8 cellular contexts compared by ENCODE assay signal in the genomic region with DNA sequence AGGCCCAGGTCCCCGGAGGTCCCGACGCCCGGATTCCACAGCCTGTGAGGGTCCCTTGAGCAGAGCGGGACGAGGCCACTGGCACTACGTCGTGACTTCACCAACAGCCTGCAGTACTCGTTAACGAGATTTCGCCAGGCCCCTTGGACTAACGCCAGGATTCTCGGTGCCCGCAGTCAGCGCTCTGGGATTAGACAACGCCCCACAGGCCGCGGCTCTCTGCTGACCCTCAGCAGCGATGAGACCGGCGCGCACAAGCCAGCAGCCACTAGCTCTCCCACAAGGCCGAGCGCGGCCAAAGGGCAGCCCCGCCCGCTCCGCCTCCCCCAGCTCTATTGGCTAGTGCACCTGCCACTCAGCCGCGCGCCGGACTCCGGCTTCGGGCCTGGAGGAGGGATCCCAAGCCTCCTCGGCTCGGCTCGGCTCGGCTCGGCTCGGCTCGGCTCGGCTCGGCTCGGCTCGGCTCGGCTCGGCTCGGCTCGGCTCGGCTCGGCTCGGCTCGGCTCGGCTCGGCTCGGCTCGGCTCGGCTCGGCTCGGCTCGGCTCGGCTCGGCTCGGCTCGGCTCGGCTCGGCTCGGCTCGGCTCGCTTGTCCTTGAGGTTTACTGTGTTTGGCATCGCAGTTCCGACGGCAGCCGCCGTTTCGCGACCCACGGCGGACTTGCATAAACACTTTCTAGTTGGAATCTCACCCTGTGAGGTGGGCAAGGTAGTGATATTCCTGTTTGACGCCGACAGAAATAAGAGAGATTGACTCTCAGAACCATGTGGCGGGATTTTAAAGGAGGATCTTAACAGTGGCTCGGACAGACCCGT.
DNase-seq lines count a peak whose midpoint lies in the region; ATAC-seq, FAIRE-seq and TF ChIP-seq lines count a peak whose summit lies in the region.

No MANE protein-coding gene starts in this region.

- peak overlapping the region; percentile 79 for H3K4me3 ChIP-seq in HUES6 (ENCODE audit: low read depth, low read length)
- peak overlapping the region; percentile 73 for H3K4me3 ChIP-seq in OCI-LY1 (ENCODE audit: low read depth, low read length, poor library complexity, severe bottlenecking)
- peak overlapping the region; percentile 71 for H3K4me3 ChIP-seq in epithelial cell of proximal tubule (ENCODE audit: low read depth, low read length)

- H3K36me3 ChIP-seq in HUES6 (ENCODE audit: control insufficient read depth, insufficient read depth, low read length) (no peaks in the 10 kb centered on the region), OCI-LY1 (ENCODE audit: insufficient read depth, low read length) (no peaks in the 10 kb centered on the region)

- H3K27ac ChIP-seq in HUES6 (ENCODE audit: low read depth, low read length), result peak overlapping the region; percentile 59
- H3K27ac ChIP-seq in OCI-LY1 (ENCODE audit: low read depth, low read length, poor library complexity, severe bottlenecking), result no peak overlapping the region

- H2AFZ ChIP-seq in OCI-LY1 (ENCODE audit: low read length), result peak overlapping the region; percentile 76; the same call in 1 of the 2 replicates

- peak overlapping the region; percentile 84 for H3K4me2 ChIP-seq in OCI-LY1 (ENCODE audit: low read length)

- no peaks in the 10 kb centered on the region for H3K79me2 ChIP-seq in OCI-LY1 (ENCODE audit: insufficient read depth, low read length)

- H3K9me3 ChIP-seq in HUES6 (ENCODE audit: control insufficient read depth, insufficient read depth, low read depth, low read length), result no peaks in the 10 kb centered on the region
- no peaks in the 10 kb centered on the region for H3K9me3 ChIP-seq in OCI-LY1 (ENCODE audit: low read length)

- peaks cover 21% of the 10 kb centered on the region for H3K4me1 ChIP-seq in HUES6 (ENCODE audit: control insufficient read depth, insufficient read depth, low read length)
- peaks cover 21% of the 10 kb centered on the region for H3K4me1 ChIP-seq in OCI-LY1 (ENCODE audit: insufficient read depth, low read length, severe bottlenecking)

- H3K9me2 ChIP-seq in OCI-LY1 (ENCODE audit: low read depth, low read length), result no peaks in the 10 kb centered on the region

- TF ChIP-seq CTCF in D721Med (IDR thresholded peaks at IDR 0.05; ENCODE audit: insufficient read depth, missing control alignments), result no peak
- TF ChIP-seq CTCF in OCI-LY1 (IDR thresholded peaks at IDR 0.05; ENCODE audit: low read length), result no peak
- TF ChIP-seq CTCF in epithelial cell of proximal tubule (conservative IDR thresholded peaks at IDR 0.05; ENCODE audit: low read depth, low read length), result no peak

- peak; percentile 99 for ATAC-seq in GM21447 (IDR thresholded peaks at IDR 0.05; ENCODE audit: unreplicated experiment)

- H4K20me1 ChIP-seq in OCI-LY1 (ENCODE audit: insufficient read depth, low read length), result no peaks in the 10 kb centered on the region

- no peaks in the 10 kb centered on the region for H3F3A ChIP-seq in OCI-LY1 (ENCODE audit: insufficient read depth, low read length)

- DNase-seq in D721Med (ENCODE audit: insufficient read length, low spot score) (peak; percentile 87), activated T-cell treated with anti-CD3 and anti-CD28 coated beads for 48 hours (ENCODE audit: low read depth) (peak; percentile 94), epithelial cell of proximal tubule (ENCODE audit: low read depth) (peak; percentile 79), mucosa of gallbladder (ENCODE audit: low spot score) (peak; percentile 98)
- peak; percentile 83 to 87 for DNase-seq in stimulated activated CD8-positive, alpha-beta memory T cell treated with anti-CD3 and anti-CD28 coated beads, Interleukin-4, amount 100 ng/mL, for 4 hours (ENCODE audit: low read depth in 2 of 2, low spot score in 1 of 2)

- H3K27me3 ChIP-seq in HUES6 (ENCODE audit: control insufficient read depth, insufficient read depth, low read length) (no peaks in the 10 kb centered on the region; the same call in 1 of the 2 replicates), OCI-LY1 (ENCODE audit: insufficient read depth, low read length) (no peaks in the 10 kb centered on the region; the same call in 1 of the 2 replicates)

- H3K9ac ChIP-seq in HUES6 (ENCODE audit: low read length) (peak overlapping the region; percentile 92), OCI-LY1 (ENCODE audit: low read length) (peak overlapping the region; percentile 86)

- FAIRE-seq in D721Med (lab: Jason Lieb, UNC), result no peak
